ENCODE assay signal across 1 cellular context in the genomic region with DNA sequence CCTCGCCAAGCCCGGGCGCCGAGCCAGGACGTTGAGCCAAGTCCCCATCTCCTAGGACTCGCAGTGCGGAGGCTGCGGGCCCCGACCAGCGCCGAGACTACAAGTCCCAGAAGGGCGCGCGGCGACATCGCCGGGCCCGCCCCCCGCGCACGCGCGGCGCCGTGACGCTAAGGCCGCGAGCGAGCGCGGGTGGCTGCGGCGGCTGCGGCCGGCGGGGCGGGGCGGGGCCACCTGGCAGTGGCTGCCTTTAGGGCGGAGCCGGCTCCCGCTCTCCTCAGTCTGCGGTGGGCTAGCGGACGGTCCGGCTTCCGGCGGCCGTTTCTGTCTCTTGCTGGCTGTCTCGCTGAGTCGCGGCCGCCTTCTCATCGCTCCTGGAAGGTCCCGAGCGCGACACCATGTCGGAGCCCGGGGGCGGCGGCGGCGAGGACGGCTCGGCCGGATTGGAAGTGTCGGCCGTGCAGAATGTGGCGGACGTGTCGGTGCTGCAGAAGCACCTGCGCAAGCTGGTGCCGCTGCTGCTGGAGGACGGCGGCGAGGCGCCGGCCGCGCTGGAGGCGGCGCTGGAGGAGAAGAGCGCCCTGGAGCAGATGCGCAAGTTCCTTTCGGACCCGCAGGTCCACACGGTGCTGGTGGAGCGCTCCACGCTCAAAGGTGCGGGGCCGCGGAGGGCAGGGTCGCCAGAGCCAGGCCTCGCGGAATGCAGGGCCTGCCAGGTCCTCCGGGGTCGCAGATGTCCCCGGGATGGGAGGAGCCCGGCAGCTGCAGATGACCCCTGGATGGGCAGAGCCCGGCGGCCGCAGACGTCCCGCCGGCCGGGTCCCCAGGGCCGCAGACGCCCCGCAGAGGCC.
TF ChIP-seq lines count a peak whose summit lies in the region.

A gene (plus strand): TSS at position 277 of the 848 bp plus-strand sequence. CDS start 119 bp downstream, at position 396.

TF ChIP-seq in K562, 482 proteins besides CTCF, POLR2A, EP300 and RAD21 (continued from another document and continues in another):
- TF ChIP-seq, protein P1, sequence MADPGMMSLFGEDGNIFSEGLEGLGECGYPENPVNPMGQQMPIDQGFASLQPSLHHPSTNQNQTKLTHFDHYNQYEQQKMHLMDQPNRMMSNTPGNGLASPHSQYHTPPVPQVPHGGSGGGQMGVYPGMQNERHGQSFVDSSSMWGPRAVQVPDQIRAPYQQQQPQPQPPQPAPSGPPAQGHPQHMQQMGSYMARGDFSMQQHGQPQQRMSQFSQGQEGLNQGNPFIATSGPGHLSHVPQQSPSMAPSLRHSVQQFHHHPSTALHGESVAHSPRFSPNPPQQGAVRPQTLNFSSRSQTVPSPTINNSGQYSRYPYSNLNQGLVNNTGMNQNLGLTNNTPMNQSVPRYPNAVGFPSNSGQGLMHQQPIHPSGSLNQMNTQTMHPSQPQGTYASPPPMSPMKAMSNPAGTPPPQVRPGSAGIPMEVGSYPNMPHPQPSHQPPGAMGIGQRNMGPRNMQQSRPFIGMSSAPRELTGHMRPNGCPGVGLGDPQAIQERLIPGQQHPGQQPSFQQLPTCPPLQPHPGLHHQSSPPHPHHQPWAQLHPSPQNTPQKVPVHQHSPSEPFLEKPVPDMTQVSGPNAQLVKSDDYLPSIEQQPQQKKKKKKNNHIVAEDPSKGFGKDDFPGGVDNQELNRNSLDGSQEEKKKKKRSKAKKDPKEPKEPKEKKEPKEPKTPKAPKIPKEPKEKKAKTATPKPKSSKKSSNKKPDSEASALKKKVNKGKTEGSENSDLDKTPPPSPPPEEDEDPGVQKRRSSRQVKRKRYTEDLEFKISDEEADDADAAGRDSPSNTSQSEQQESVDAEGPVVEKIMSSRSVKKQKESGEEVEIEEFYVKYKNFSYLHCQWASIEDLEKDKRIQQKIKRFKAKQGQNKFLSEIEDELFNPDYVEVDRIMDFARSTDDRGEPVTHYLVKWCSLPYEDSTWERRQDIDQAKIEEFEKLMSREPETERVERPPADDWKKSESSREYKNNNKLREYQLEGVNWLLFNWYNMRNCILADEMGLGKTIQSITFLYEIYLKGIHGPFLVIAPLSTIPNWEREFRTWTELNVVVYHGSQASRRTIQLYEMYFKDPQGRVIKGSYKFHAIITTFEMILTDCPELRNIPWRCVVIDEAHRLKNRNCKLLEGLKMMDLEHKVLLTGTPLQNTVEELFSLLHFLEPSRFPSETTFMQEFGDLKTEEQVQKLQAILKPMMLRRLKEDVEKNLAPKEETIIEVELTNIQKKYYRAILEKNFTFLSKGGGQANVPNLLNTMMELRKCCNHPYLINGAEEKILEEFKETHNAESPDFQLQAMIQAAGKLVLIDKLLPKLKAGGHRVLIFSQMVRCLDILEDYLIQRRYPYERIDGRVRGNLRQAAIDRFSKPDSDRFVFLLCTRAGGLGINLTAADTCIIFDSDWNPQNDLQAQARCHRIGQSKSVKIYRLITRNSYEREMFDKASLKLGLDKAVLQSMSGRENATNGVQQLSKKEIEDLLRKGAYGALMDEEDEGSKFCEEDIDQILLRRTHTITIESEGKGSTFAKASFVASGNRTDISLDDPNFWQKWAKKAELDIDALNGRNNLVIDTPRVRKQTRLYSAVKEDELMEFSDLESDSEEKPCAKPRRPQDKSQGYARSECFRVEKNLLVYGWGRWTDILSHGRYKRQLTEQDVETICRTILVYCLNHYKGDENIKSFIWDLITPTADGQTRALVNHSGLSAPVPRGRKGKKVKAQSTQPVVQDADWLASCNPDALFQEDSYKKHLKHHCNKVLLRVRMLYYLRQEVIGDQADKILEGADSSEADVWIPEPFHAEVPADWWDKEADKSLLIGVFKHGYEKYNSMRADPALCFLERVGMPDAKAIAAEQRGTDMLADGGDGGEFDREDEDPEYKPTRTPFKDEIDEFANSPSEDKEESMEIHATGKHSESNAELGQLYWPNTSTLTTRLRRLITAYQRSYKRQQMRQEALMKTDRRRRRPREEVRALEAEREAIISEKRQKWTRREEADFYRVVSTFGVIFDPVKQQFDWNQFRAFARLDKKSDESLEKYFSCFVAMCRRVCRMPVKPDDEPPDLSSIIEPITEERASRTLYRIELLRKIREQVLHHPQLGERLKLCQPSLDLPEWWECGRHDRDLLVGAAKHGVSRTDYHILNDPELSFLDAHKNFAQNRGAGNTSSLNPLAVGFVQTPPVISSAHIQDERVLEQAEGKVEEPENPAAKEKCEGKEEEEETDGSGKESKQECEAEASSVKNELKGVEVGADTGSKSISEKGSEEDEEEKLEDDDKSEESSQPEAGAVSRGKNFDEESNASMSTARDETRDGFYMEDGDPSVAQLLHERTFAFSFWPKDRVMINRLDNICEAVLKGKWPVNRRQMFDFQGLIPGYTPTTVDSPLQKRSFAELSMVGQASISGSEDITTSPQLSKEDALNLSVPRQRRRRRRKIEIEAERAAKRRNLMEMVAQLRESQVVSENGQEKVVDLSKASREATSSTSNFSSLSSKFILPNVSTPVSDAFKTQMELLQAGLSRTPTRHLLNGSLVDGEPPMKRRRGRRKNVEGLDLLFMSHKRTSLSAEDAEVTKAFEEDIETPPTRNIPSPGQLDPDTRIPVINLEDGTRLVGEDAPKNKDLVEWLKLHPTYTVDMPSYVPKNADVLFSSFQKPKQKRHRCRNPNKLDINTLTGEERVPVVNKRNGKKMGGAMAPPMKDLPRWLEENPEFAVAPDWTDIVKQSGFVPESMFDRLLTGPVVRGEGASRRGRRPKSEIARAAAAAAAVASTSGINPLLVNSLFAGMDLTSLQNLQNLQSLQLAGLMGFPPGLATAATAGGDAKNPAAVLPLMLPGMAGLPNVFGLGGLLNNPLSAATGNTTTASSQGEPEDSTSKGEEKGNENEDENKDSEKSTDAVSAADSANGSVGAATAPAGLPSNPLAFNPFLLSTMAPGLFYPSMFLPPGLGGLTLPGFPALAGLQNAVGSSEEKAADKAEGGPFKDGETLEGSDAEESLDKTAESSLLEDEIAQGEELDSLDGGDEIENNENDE (IDR thresholded peaks at IDR 0.05; ENCODE audit: low read depth, low read length), result no peak
- peak; percentile 84; the same call in 1 of the 2 replicates for TF ChIP-seq NFIC (IDR thresholded peaks at IDR 0.05)
- no peak; the same call in 1 of the 2 replicates for TF ChIP-seq MYC (IDR thresholded peaks at IDR 0.05; ENCODE audit: low read depth, low read length)
- no peak for TF ChIP-seq MYC (CRISPR knock-in tag; IDR thresholded peaks at IDR 0.05; ENCODE audit: borderline replicate concordance, low read depth)
- TF ChIP-seq CC2D1A (IDR thresholded peaks at IDR 0.05), result no peak
- no peak for TF ChIP-seq RBM34 (IDR thresholded peaks at IDR 0.05; ENCODE audit: borderline replicate concordance, insufficient read depth, low read length)
- TF ChIP-seq, protein P2, sequence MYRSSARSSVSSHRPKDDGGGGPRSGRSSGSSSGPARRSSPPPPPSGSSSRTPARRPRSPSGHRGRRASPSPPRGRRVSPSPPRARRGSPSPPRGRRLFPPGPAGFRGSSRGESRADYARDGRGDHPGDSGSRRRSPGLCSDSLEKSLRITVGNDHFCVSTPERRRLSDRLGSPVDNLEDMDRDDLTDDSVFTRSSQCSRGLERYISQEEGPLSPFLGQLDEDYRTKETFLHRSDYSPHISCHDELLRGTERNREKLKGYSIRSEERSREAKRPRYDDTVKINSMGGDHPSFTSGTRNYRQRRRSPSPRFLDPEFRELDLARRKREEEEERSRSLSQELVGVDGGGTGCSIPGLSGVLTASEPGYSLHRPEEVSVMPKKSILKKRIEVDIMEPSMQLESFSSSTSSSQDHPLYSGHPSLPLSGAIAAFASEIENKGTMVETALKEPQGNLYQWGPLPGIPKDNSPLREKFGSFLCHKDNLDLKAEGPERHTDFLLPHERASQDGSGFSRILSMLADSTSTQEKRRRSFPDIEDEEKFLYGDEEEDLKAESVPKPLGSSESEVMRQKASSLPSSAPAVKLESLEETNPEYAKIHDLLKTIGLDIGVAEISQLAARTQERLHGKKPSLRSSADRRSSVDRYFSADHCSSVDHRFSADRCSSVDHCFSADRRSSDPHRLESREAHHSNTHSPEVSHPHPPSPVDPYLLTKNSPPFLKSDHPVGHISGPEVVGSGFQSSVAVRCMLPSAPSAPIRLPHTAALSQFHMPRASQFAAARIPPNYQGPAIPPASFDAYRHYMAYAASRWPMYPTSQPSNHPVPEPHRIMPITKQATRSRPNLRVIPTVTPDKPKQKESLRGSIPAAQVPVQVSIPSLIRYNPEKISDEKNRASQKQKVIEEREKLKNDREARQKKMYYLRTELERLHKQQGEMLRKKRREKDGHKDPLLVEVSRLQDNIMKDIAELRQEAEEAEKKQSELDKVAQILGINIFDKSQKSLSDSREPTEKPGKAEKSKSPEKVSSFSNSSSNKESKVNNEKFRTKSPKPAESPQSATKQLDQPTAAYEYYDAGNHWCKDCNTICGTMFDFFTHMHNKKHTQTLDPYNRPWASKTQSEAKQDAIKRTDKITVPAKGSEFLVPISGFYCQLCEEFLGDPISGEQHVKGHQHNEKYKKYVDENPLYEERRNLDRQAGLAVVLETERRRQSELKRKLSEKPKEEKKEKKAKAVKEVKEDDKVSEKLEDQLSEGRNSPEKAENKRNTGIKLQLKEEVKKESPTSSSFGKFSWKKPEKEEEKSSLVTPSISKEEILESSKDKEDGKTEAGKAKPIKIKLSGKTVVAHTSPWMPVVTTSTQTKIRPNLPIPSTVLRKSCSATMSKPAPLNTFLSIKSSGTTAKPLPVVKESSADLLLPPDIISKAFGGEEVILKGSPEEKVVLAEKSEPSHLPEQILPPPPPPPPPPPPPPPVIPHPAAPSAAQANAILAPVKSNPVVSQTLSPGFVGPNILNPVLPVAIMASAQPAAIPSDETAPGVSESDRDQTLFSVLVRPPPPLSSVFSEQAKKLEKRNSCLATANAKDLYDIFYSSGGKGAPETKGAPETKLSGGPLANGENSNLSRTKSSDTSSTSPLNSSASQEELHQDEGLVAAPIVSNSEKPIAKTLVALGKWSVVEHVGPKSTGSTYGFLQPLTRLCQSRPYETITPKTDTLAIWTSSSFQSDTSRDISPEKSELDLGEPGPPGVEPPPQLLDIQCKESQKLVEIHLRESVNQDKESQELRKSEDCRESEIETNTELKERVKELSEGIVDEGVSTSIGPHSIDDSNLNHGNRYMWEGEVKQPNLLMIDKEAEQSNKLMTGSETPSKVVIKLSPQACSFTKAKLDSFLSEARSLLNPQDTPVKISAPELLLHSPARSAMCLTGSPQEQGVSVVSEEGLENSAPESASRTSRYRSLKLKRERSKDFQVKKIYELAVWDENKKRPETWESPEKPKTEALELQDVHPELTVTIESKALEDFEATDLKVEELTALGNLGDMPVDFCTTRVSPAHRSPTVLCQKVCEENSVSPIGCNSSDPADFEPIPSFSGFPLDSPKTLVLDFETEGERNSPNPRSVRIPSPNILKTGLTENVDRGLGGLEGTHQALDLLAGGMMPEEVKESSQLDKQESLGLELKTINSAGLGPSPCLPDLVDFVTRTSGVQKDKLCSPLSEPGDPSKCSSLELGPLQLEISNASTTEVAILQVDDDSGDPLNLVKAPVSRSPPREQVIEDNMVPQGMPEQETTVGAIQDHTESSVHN (IDR thresholded peaks at IDR 0.05; ENCODE audit: borderline replicate concordance in 1 of 2, low read depth in 1 of 2), result no peak
- TF ChIP-seq ARNT (IDR thresholded peaks at IDR 0.05), result no peak
- TF ChIP-seq ZNF143 (CRISPR knock-in tag; IDR thresholded peaks at IDR 0.05), result peak; percentile 81
- TF ChIP-seq EZH2 (IDR thresholded peaks at IDR 0.05; ENCODE audit: borderline replicate concordance, low read depth, low read length), result no peak
- no peak for TF ChIP-seq SNRNP70 (optimal IDR thresholded peaks at IDR 0.05; ENCODE audit: low read depth, low read length)
- TF ChIP-seq FIP1L1 (IDR thresholded peaks at IDR 0.05; ENCODE audit: low read depth, low read length, poor library complexity, severe bottlenecking), result no peak
- TF ChIP-seq TEAD4 (IDR thresholded peaks at IDR 0.05; ENCODE audit: low read length), result no peak
- 0 out of 2 replicates have a peak, but pooled peaks have one; percentile 44 for TF ChIP-seq TEAD4 (CRISPR knock-in tag; IDR thresholded peaks at IDR 0.05; ENCODE audit: borderline replicate concordance)
- no peak for TF ChIP-seq PHB2 (IDR thresholded peaks at IDR 0.05; ENCODE audit: low read depth)
- TF ChIP-seq FOXP1 (CRISPR knock-in tag; IDR thresholded peaks at IDR 0.05), result no peak
- no peak for TF ChIP-seq ZNF766 (CRISPR knock-in tag; conservative IDR thresholded peaks at IDR 0.05)
- TF ChIP-seq EP400 (IDR thresholded peaks at IDR 0.05), result peak; percentile 51; the same call in 1 of the 2 replicates
- no peak for TF ChIP-seq KAT8 (IDR thresholded peaks at IDR 0.05; ENCODE audit: low read depth)
- peak in 1 of 3 experiments; percentile 66 for TF ChIP-seq YY1 (IDR thresholded peaks at IDR 0.05; ENCODE audit: borderline replicate concordance in 1 of 3, control insufficient read depth in 1 of 3, extremely low read depth in 1 of 3, insufficient read depth in 3 of 3, insufficient read length in 1 of 3, insufficient replicate concordance in 2 of 3, low read depth in 1 of 3, low read length in 2 of 3)
- TF ChIP-seq ETV6 (IDR thresholded peaks at IDR 0.05; ENCODE audit: borderline replicate concordance in 1 of 2, low read depth in 2 of 2, low read length in 1 of 2), result no peak
- TF ChIP-seq ETV6 (CRISPR knock-in tag; IDR thresholded peaks at IDR 0.05; ENCODE audit: borderline replicate concordance), result no peak
- TF ChIP-seq, protein P3, sequence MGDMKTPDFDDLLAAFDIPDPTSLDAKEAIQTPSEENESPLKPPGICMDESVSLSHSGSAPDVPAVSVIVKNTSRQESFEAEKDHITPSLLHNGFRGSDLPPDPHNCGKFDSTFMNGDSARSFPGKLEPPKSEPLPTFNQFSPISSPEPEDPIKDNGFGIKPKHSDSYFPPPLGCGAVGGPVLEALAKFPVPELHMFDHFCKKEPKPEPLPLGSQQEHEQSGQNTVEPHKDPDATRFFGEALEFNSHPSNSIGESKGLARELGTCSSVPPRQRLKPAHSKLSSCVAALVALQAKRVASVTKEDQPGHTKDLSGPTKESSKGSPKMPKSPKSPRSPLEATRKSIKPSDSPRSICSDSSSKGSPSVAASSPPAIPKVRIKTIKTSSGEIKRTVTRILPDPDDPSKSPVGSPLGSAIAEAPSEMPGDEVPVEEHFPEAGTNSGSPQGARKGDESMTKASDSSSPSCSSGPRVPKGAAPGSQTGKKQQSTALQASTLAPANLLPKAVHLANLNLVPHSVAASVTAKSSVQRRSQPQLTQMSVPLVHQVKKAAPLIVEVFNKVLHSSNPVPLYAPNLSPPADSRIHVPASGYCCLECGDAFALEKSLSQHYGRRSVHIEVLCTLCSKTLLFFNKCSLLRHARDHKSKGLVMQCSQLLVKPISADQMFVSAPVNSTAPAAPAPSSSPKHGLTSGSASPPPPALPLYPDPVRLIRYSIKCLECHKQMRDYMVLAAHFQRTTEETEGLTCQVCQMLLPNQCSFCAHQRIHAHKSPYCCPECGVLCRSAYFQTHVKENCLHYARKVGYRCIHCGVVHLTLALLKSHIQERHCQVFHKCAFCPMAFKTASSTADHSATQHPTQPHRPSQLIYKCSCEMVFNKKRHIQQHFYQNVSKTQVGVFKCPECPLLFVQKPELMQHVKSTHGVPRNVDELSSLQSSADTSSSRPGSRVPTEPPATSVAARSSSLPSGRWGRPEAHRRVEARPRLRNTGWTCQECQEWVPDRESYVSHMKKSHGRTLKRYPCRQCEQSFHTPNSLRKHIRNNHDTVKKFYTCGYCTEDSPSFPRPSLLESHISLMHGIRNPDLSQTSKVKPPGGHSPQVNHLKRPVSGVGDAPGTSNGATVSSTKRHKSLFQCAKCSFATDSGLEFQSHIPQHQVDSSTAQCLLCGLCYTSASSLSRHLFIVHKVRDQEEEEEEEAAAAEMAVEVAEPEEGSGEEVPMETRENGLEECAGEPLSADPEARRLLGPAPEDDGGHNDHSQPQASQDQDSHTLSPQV (IDR thresholded peaks at IDR 0.05), result no peak
- TF ChIP-seq TSC22D4 (tag; IDR thresholded peaks at IDR 0.05), result no peak
